ENCODE assay signal across 10 cellular contexts in genomic region chr17:1787301-1787902, GRCh38. TPM values are rescaled to one million over a fixed set of nuclear protein-coding genes. Genes with fewer than 3 reads are reported as not detected.
A peak's percentile ranks its signal among the peaks of the same experiment; 100 is the strongest.
DNase-seq lines count a peak whose midpoint lies in the region; ATAC-seq, FAIRE-seq and TF ChIP-seq lines count a peak whose summit lies in the region.
"Had no signal": no experiment of that assay in that cellular context is flagged by ENCODE, and none has a peak within 500 bp of the region (broad histone marks: within the 10 kb centered on the region; RNA-seq: fewer than 3 reads in every experiment).

No MANE protein-coding gene starts in this region.

- H3K4me1 ChIP-seq in body of pancreas = peaks cover 9% of the 10 kb centered on the region

- no peaks in the 10 kb centered on the region for H3K27me3 ChIP-seq in body of pancreas

- DNase-seq in H4 (ENCODE audit: low spot score) (peak; percentile 90), body of pancreas (peak; percentile 19 to 64 (median 44)), islet precursor cell (peak; percentile 98), smooth muscle cell of the brain vasculature (ENCODE audit: low read depth, low spot score) (peak; percentile 81), D721Med (ENCODE audit: insufficient read length, low spot score) (no peak)
- DNase-seq: head of caudate nucleus had no signal

- ATAC-seq in body of pancreas (peak; percentile 50), HG03196 (IDR thresholded peaks at IDR 0.05; ENCODE audit: unreplicated experiment) (no peak), HG02623 (IDR thresholded peaks at IDR 0.05; ENCODE audit: unreplicated experiment) (no peak), HG02610 (IDR thresholded peaks at IDR 0.05; ENCODE audit: unreplicated experiment) (no peak)

- no peaks in the 10 kb centered on the region for H3K9me3 ChIP-seq in body of pancreas

- no peak overlapping the region for H3K4me3 ChIP-seq in body of pancreas

- no peak for TF ChIP-seq POLR2A in body of pancreas (IDR thresholded peaks at IDR 0.05)

- intact Hi-C loops in body of pancreas (cut with DNase I) = no loop called here

- 79 to 83% methylated on average over 12 to 16 of the region's 16 CpGs for WGBS in body of pancreas, 2 donors

- no peak for FAIRE-seq in D721Med (lab: Jason Lieb, UNC)
- FAIRE-seq: GM12892 had no signal

- TF ChIP-seq CTCF in body of pancreas (IDR thresholded peaks at IDR 0.05) (no peak), D721Med (IDR thresholded peaks at IDR 0.05; ENCODE audit: insufficient read depth, missing control alignments) (no peak)

- peak overlapping the region in 3 of 4 donors; percentile 28 to 62 (median 60) for H3K27ac ChIP-seq in body of pancreas

- peaks cover 0 to 6% of the 10 kb centered on the region in 2 donors for H3K36me3 ChIP-seq in body of pancreas (replicated peaks in 1 of 2; ENCODE audit: insufficient read depth in 1 of 2, low read depth in 2 of 2)

RNA-seq across cellular contexts. Expression of gene SERPINF1, which starts 25.5 kb away (rescaled TPM):
- 0.74 and 12.0 TPM in 2 replicates for total RNA-seq in H4 (2014; rRNA removed; shearing (Covaris generic))
- 100 to 1,000 TPM; 146 to 194 TPM for total RNA-seq in body of pancreas

RNA-seq across cellular contexts. Expression of gene SMYD4, which starts 42.3 kb away (rescaled TPM):
- 7.9 and 8.5 TPM in 2 replicates for total RNA-seq in H4 (2014; rRNA removed; shearing (Covaris generic))
- 1 to 10 TPM; 4.0 to 7.0 TPM for total RNA-seq in body of pancreas

RNA-seq across cellular contexts. Expression of gene RPA1, which starts 42.4 kb away (rescaled TPM):
- total RNA-seq in H4 (2014; rRNA removed; shearing (Covaris generic)) = 29.0 and 40.3 TPM in 2 replicates
- total RNA-seq in body of pancreas = 10 to 100 TPM in 1 of 2 donors, 1 to 10 TPM in 1; 8.9 to 11.9 TPM

RNA-seq across cellular contexts. Expression of gene SERPINF2, which starts 44.7 kb away (rescaled TPM):
- not detected in 2 replicates for total RNA-seq in H4 (2014; rRNA removed; shearing (Covaris generic))
- 1 to 10 TPM; 5.9 to 8.8 TPM for total RNA-seq in body of pancreas

Comparison
In these comparisons a context has a peak if more than half of its experiments do, and no peak if none do; other contexts are left out.
1. RNA of gene SERPINF1, which starts 25.5 kb away (total RNA-seq): 146 to 194 TPM in body of pancreas; 0.74 to 12.0 TPM in H4; every median in the first group is over 10 times any median in the second.